In genomic region chr16:85046957-85047866, GRCh38 we compare ENCODE assay signal across 1 cellular context.
TF ChIP-seq lines count a peak whose summit lies in the region.

No MANE protein-coding gene starts in this region.

TF ChIP-seq in GM23338, 12 proteins besides CTCF, POLR2A, EP300 and RAD21 (continued from another document):
- TF ChIP-seq REST (IDR thresholded peaks at IDR 0.05; ENCODE audit: unreplicated experiment) (no peak), ZNF114 (CRISPR knock-in tag; IDR thresholded peaks at IDR 0.05) (no peak), EZH2 (IDR thresholded peaks at IDR 0.05; ENCODE audit: low read depth, unreplicated experiment) (no peak), POLR2AphosphoS5 (IDR thresholded peaks at IDR 0.05; ENCODE audit: low read depth) (no peak), ZNF331 (CRISPR knock-in tag; IDR thresholded peaks at IDR 0.05; ENCODE audit: low read depth) (no peak), ETS1 (IDR thresholded peaks at IDR 0.05) (no peak)
